ENCODE assay signal across 13 cellular contexts in the genomic region with DNA sequence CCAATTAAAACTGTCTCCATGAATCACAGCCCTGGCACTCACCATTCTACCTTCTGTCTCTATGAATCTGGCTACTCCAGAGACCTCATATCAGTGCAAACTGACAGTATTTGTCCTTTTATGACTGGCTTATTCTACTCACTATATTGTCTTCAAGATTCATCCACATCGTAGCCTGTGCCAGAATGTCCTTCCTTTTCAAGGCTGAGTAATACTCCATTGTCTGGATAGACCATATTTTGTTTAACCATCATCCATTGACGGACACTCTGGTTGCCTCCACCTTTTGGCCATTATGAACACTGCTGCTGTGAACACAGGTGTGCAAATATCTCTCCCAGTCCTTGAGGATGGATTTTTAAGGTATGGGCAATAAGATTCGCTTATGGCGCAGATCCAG.
A peak's percentile ranks its signal among the peaks of the same experiment; 100 is the strongest.
DNase-seq lines count a peak whose midpoint lies in the region; ATAC-seq and TF ChIP-seq lines count a peak whose summit lies in the region.
"Had no signal": no experiment of that assay in that cellular context is flagged by ENCODE, and none has a peak within 500 bp of the region (broad histone marks: within the 10 kb centered on the region; RNA-seq: fewer than 3 reads in every experiment).

No MANE protein-coding gene starts in this region.

- H3K4me1 Mint-ChIP-seq in brain, result peaks cover 47% of the 10 kb centered on the region
- H3K4me1 Mint-ChIP-seq: B cell had no signal

- peaks cover 5 to 29% (median 12%) of the 10 kb centered on the region in 5 experiments for H3K9me3 Mint-ChIP-seq in brain
- H3K9me3 Mint-ChIP-seq: CD4-positive, alpha-beta T cell; CD8-positive, alpha-beta T cell had no signal

- no peak for ATAC-seq in GM21360 (IDR thresholded peaks at IDR 0.05; ENCODE audit: unreplicated experiment)
- ATAC-seq: A549; CD8-positive, alpha-beta T cell had no signal

- peaks cover 4% of the 10 kb centered on the region for H3K36me3 Mint-ChIP-seq in brain
- H3K36me3 Mint-ChIP-seq: CD8-positive, alpha-beta T cell had no signal

- TF ChIP-seq CTCF in brain (conservative IDR thresholded peaks at IDR 0.05), result no peak

- peak overlapping the region in 4 of 5 experiments; percentile 56 to 95 (median 86) for H3K27ac Mint-ChIP-seq in brain
- H3K27ac Mint-ChIP-seq: B cell; CD4-positive, alpha-beta T cell; CD8-positive, alpha-beta T cell had no signal

- H3K27me3 Mint-ChIP-seq in brain, result peaks cover 8% of the 10 kb centered on the region
- H3K27me3 Mint-ChIP-seq: CD4-positive, alpha-beta T cell had no signal

- H3K4me3 Mint-ChIP-seq in brain, result no peak overlapping the region
- H3K4me3 Mint-ChIP-seq: B cell; CD4-positive, alpha-beta T cell; CD8-positive, alpha-beta T cell had no signal

- DNase-seq in NCI-H1694 (lab: John Stamatoyannopoulos, UW) (peak; percentile 43), NCI-H1694 treated with DMSO at 0.1 percent for 48 hours (lab: John Stamatoyannopoulos, UW) (no peak), SIG-M5 treated with dmso at 0.1 percent for 504 hours (lab: John Stamatoyannopoulos, UW; ENCODE audit: unreplicated experiment) (no peak)
- DNase-seq: AML-193; Caco-2; Calu3; CD4-positive, alpha-beta T cell; CD8-positive, alpha-beta T cell; GF-D8 had no signal
